Comparison of ENCODE assay signal across 29 cellular contexts in genomic region chr19:17604372-17605025, GRCh38. TPM values are rescaled to one million over a fixed set of nuclear protein-coding genes. Genes with fewer than 3 reads are reported as not detected.
A peak's percentile ranks its signal among the peaks of the same experiment; 100 is the strongest.
DNase-seq lines count a peak whose midpoint lies in the region; ATAC-seq and TF ChIP-seq lines count a peak whose summit lies in the region.
"Had no signal": no experiment of that assay in that cellular context is flagged by ENCODE, and none has a peak within 500 bp of the region (broad histone marks: within the 10 kb centered on the region; RNA-seq: fewer than 3 reads in every experiment).

No MANE protein-coding gene starts in this region.

- H3K36me3 ChIP-seq in cardiac muscle cell = no peaks in the 10 kb centered on the region
- no peaks in the 10 kb centered on the region for H3K36me3 ChIP-seq in SK-N-MC (ENCODE audit: insufficient read depth, low read length)
- H3K36me3 ChIP-seq: ascending aorta, colonic mucosa, HAP-1, tibial nerve had no signal

- H3K4me1 ChIP-seq in cardiac muscle cell (ENCODE audit: low read depth) = no peaks in the 10 kb centered on the region
- H3K4me1 ChIP-seq: BE2C had no signal

- intact Hi-C loops in left ventricle myocardium superior (cut with micrococcal nuclease) = no loop called here

- H3K27me3 Mint-ChIP-seq in naive B cell = peaks cover 22 to 44% (median 43%) of the 10 kb centered on the region in 3 donors

- H3K9me3 Mint-ChIP-seq in naive B cell = peaks cover 0 to 7% (median 0%) of the 10 kb centered on the region in 7 donors
- H3K9me3 Mint-ChIP-seq: activated CD8-positive, alpha-beta T cell treated with anti-CD3 and anti-CD28 coated beads for 36 hours; activated naive CD4-positive, alpha-beta T cell treated with anti-CD3 and anti-CD28 coated beads, Interleukin-2, amount 50 U/mL, for 24 hours; immature natural killer cell had no signal

- H3K4me1 Mint-ChIP-seq in naive B cell = peaks cover 14 to 31% (median 15%) of the 10 kb centered on the region in 3 donors

- no peaks in the 10 kb centered on the region for H3K27me3 ChIP-seq in cardiac muscle cell
- H3K27me3 ChIP-seq: ascending aorta had no signal

- no peak for ATAC-seq in left ventricle myocardium superior
- no peak for ATAC-seq in naive B cell (ENCODE audit: low read depth in 2 of 2)
- no peak for ATAC-seq in HG02571 (IDR thresholded peaks at IDR 0.05; ENCODE audit: unreplicated experiment)
- ATAC-seq: activated CD8-positive, alpha-beta T cell treated with anti-CD3 and anti-CD28 coated beads for 36 hours; Panc1; psoas muscle had no signal

- no peak overlapping the region for H3K9ac ChIP-seq in SK-N-MC (ENCODE audit: insufficient read length)

- H3K36me3 Mint-ChIP-seq in naive B cell = no peaks in the 10 kb centered on the region
- H3K36me3 Mint-ChIP-seq: activated naive CD4-positive, alpha-beta T cell treated with anti-CD3 and anti-CD28 coated beads, Interleukin-2, amount 50 U/mL, for 24 hours had no signal

- no peaks in the 10 kb centered on the region for H3K9me3 ChIP-seq in cardiac muscle cell (ENCODE audit: low read depth)
- no peaks in the 10 kb centered on the region for H3K9me3 ChIP-seq in SK-N-MC (ENCODE audit: low read depth, low read length)
- H3K9me3 ChIP-seq: ascending aorta, BE2C, colonic mucosa, HAP-1, psoas muscle, tibial nerve had no signal

- H3K27ac ChIP-seq in cardiac muscle cell = peak overlapping the region; percentile 60
- H3K27ac ChIP-seq in SK-N-MC = peak overlapping the region; percentile 54
- H3K27ac ChIP-seq: ascending aorta, colonic mucosa, psoas muscle had no signal

- H3K4me3 ChIP-seq in cardiac muscle cell (no peak overlapping the region), SK-N-MC (no peak overlapping the region)
- H3K4me3 ChIP-seq: colonic mucosa, psoas muscle, tibial nerve had no signal

- no peak for TF ChIP-seq CTCF in cardiac muscle cell (IDR thresholded peaks at IDR 0.05; ENCODE audit: low read depth, low read length)

- DNase-seq in cardiac muscle cell (ENCODE audit: low read depth in 1 of 2, low spot score in 1 of 2) (no peak), left ventricle myocardium superior (no peak), SK-N-MC (ENCODE audit: low read depth, low spot score) (no peak), naive B cell (no peak), superior temporal gyrus (ENCODE audit: extremely low spot score) (no peak), iPS-NIHi11 (ENCODE audit: low spot score) (no peak)
- DNase-seq in activated CD4-positive, alpha-beta T cell treated with anti-CD3 and anti-CD28 coated beads, Interleukin-2, amount 50 U/mL, for 4 hours = no peak
- DNase-seq: ACHN; activated CD8-positive, alpha-beta T cell treated with anti-CD3 and anti-CD28 coated beads for 36 hours; BE2C; colonic mucosa; effector CD8-positive, alpha-beta T cell; hypothalamus; immature natural killer cell; mesendoderm; NCI-H1105; NCI-H187 treated with DMSO at 0.1 percent for 48 hours; NCI-H2171 treated with DMSO at 0.1 percent for 48 hours; NCI-H526; psoas muscle; SHP77; stimulated activated CD4-positive, alpha-beta T cell treated with anti-CD3 and anti-CD28 coated beads, Interleukin-12 subunit alpha, Interleukin-12 subunit beta, amount 100 ng/mL, for 4 hours; stimulated activated CD4-positive, alpha-beta T cell treated with anti-CD3 and anti-CD28 coated beads, Interleukin-4, amount 100 ng/mL, for 1 hour had no signal

- H3K4me3 Mint-ChIP-seq in naive B cell = peak overlapping the region in 5 of 8 donors; percentile 11 to 79 (median 55)
- H3K4me3 Mint-ChIP-seq: activated CD8-positive, alpha-beta T cell treated with anti-CD3 and anti-CD28 coated beads for 36 hours; activated naive CD4-positive, alpha-beta T cell treated with anti-CD3 and anti-CD28 coated beads, Interleukin-2, amount 50 U/mL, for 24 hours had no signal

- peak overlapping the region in 4 of 6 donors; percentile 46 to 70 (median 62) for H3K27ac Mint-ChIP-seq in naive B cell
- H3K27ac Mint-ChIP-seq: activated CD8-positive, alpha-beta T cell treated with anti-CD3 and anti-CD28 coated beads for 36 hours; activated naive CD4-positive, alpha-beta T cell treated with anti-CD3 and anti-CD28 coated beads, Interleukin-2, amount 50 U/mL, for 24 hours had no signal

RNA-seq across cellular contexts. Expression of gene COLGALT1, which starts 49.0 kb away (rescaled TPM):
- 62.9 and 93.5 TPM in 2 replicates for total RNA-seq in cardiac muscle cell
- polyA plus RNA-seq in cardiac muscle cell = 41.1 and 60.9 TPM in 2 replicates
- 33.0 TPM for total RNA-seq in left ventricle myocardium superior
- polyA plus RNA-seq in naive B cell (ENCODE audit: low read depth in 6 of 6) = 10 to 100 TPM in 5 of 6 donors, 1 to 10 TPM in 1; 5.2 to 21.8 (median 15.2) TPM
